8 cellular contexts compared by ENCODE assay signal in the genomic region with DNA sequence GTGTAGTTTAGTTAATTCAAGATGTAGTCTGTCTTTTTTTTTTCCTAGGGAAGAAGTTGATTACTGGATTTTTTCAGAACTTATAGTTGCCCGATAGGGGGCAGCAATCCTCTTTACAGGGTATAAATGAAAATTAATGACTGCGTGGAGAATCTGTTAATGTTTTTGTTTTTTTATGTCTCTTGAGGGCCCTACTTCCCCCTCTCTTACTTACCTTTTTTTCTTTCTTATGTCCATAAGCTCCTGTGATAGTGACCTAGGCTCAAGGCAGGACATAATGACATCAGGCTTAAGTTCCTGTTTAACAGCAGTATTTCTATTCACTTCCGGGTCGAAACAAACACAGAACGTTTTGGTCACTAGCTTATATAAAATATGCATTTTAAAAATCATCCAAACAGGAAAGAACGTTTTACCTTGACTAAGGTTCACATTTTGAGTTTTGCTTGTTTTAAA. TPM values are rescaled to one million over a fixed set of nuclear protein-coding genes. Genes with fewer than 3 reads are reported as not detected.
DNase-seq lines count a peak whose midpoint lies in the region; ATAC-seq and TF ChIP-seq lines count a peak whose summit lies in the region.

No MANE protein-coding gene starts in this region.

- POLR2A ChIA-PET in AG04450 (lab: Yijun Ruan, JAX) = no interaction called here

- peak overlapping the region; percentile 74 for H3K27ac Mint-ChIP-seq in activated naive CD4-positive, alpha-beta T cell treated with anti-CD3 and anti-CD28 coated beads for 36 hours

- in situ Hi-C loops in gastrocnemius medialis (cut with MboI; ENCODE audit: low sequenced_read_pairs in 4 of 4) = loop anchor here in 1 of 4 donors (25.0 kb wide), 1 partner anchor 873 kb away; no protein-coding TSS in a partner anchor

- H3K27ac ChIP-seq in AG04450 (ENCODE audit: low read depth, low read length) (no peak overlapping the region), heart right ventricle (peak overlapping the region in 4 of 10 donors; percentile 14 to 65 (median 32)), gastrocnemius medialis (peak overlapping the region in 1 of 4 donors; percentile 27)

- H3K4me1 ChIP-seq in heart right ventricle (peaks cover 0 to 28% (median 11%) of the 10 kb centered on the region in 9 donors), gastrocnemius medialis (peaks cover 11 to 16% of the 10 kb centered on the region in 2 donors)

- WGBS in heart right ventricle, 2 donors = 26 to 34% methylated on average over 6 of the region's 6 CpGs

- H3K9me3 Mint-ChIP-seq in activated naive CD4-positive, alpha-beta T cell treated with anti-CD3 and anti-CD28 coated beads for 36 hours = no peaks in the 10 kb centered on the region

- intact Hi-C loops in activated naive CD4-positive, alpha-beta T cell treated with anti-CD3 and anti-CD28 coated beads for 36 hours (cut with micrococcal nuclease) = loop anchor here (1.0 to 10.0 kb wide), 5 partner anchors 271 to 880 kb away; no protein-coding TSS in a partner anchor
- intact Hi-C loops in heart right ventricle (cut with DNase I) = loop anchor here in 5 of 10 donors (5.0 kb wide), 2 partner anchors 493 to 498 kb away; no protein-coding TSS in a partner anchor
- intact Hi-C loops in gastrocnemius medialis (cut with DNase I; ENCODE audit: low total_unique reads) = loop anchor here (5.0 kb wide), 1 partner anchor 498 kb away; no protein-coding TSS in a partner anchor

- peak; percentile 24 for DNase-seq in AG04450 (ENCODE audit: low read depth, low spot score)
- peak; percentile 26 for DNase-seq in GF-D8 (lab: John Stamatoyannopoulos, UW)
- DNase-seq in NCI-H345 (lab: John Stamatoyannopoulos, UW) = peak; percentile 14
- peak; percentile 64 for DNase-seq in activated naive CD4-positive, alpha-beta T cell treated with anti-CD3 and anti-CD28 coated beads for 36 hours
- DNase-seq in heart right ventricle = peak in 1 of 2 donors; percentile 40
- no peak for DNase-seq in gastrocnemius medialis

- H3K27me3 Mint-ChIP-seq in activated naive CD4-positive, alpha-beta T cell treated with anti-CD3 and anti-CD28 coated beads for 36 hours (ENCODE audit: low read depth) = no peaks in the 10 kb centered on the region

- no peaks in the 10 kb centered on the region for H3K27me3 ChIP-seq in AG04450 (ENCODE audit: control insufficient read depth, insufficient read depth, low read length)
- H3K27me3 ChIP-seq in heart right ventricle = no peaks in the 10 kb centered on the region
- H3K27me3 ChIP-seq in gastrocnemius medialis = no peaks in the 10 kb centered on the region

- H3K4me1 Mint-ChIP-seq in activated naive CD4-positive, alpha-beta T cell treated with anti-CD3 and anti-CD28 coated beads for 36 hours (ENCODE audit: low read depth) = peaks cover 10% of the 10 kb centered on the region

- peak overlapping the region; percentile 30 for H3K4me3 Mint-ChIP-seq in activated naive CD4-positive, alpha-beta T cell treated with anti-CD3 and anti-CD28 coated beads for 36 hours

- H3K36me3 ChIP-seq in heart right ventricle = peaks cover 0 to 79% (median 39%) of the 10 kb centered on the region in 9 donors
- H3K36me3 ChIP-seq in gastrocnemius medialis = peaks cover 0 to 45% of the 10 kb centered on the region in 2 donors

- ATAC-seq in heart right ventricle = peak in 7 of 8 donors; percentile 23 to 53 (median 33)
- no peak for ATAC-seq in gastrocnemius medialis
- ATAC-seq in HG02852 (IDR thresholded peaks at IDR 0.05; ENCODE audit: unreplicated experiment) = no peak
- no peak for ATAC-seq in HG03175 (IDR thresholded peaks at IDR 0.05; ENCODE audit: unreplicated experiment)

- H3K9me3 ChIP-seq in AG04450 (ENCODE audit: control insufficient read depth, insufficient read depth, low read length) (no peaks in the 10 kb centered on the region), heart right ventricle (no peaks in the 10 kb centered on the region), gastrocnemius medialis (no peaks in the 10 kb centered on the region)

- H3K36me3 Mint-ChIP-seq in activated naive CD4-positive, alpha-beta T cell treated with anti-CD3 and anti-CD28 coated beads for 36 hours (ENCODE audit: low read depth) = peaks cover 36% of the 10 kb centered on the region

- no peak for TF ChIP-seq POLR2A in gastrocnemius medialis (IDR thresholded peaks at IDR 0.05)

- H3K4me3 ChIP-seq in AG04450 (ENCODE audit: low read depth, low read length) (no peak overlapping the region), heart right ventricle (peak overlapping the region in 4 of 10 donors; percentile 11 to 30 (median 20)), gastrocnemius medialis (peak overlapping the region in 3 of 4 donors; percentile 9 to 29 (median 14))

- peak; percentile 75 for TF ChIP-seq CTCF in AG04450 (IDR thresholded peaks at IDR 0.05; ENCODE audit: low read depth, low read length)
- peak; percentile 34 to 80 (median 70) for TF ChIP-seq CTCF in heart right ventricle (IDR thresholded peaks at IDR 0.05)
- TF ChIP-seq CTCF in gastrocnemius medialis (IDR thresholded peaks at IDR 0.05 in 4 of 5, conservative IDR thresholded peaks at IDR 0.05 in 1 of 5) = peak in 4 of 5 experiments; percentile 21 to 61 (median 35)

- CTCF ChIA-PET in AG04450 (lab: Charles Lee) = interaction anchor here (0.6 to 4.6 kb wide), 51 partner anchors 9 to 946 kb away, joined by 3 to 93 read pairs (median 4); a partner anchor contains a TSS
- CTCF ChIA-PET in activated naive CD4-positive, alpha-beta T cell treated with anti-CD3 and anti-CD28 coated beads for 36 hours (lab: Charles Lee) = interaction anchor here (0.6 to 2.6 kb wide), 38 partner anchors 9 to 885 kb away, joined by 3 to 15 read pairs (median 4); a partner anchor contains a TSS

RNA-seq across cellular contexts. Expression of a gene that starts 18.8 kb away (rescaled TPM):
- polyA plus RNA-seq in AG04450 (2011; rRNA removed) = 124 and 138 TPM in 2 replicates
- 211 and 221 TPM in 2 replicates for polyA minus RNA-seq in AG04450 (2011; rRNA and poly(A)+ RNA removed)
- total RNA-seq in activated naive CD4-positive, alpha-beta T cell treated with anti-CD3 and anti-CD28 coated beads for 36 hours = 100 to 1,000 TPM; 108 to 117 TPM
- 10 to 100 TPM; 35.0 to 57.6 (median 47.3) TPM for total RNA-seq in heart right ventricle
- 10 to 100 TPM; 22.2 to 47.5 TPM for polyA plus RNA-seq in heart right ventricle
- total RNA-seq in gastrocnemius medialis = 10 to 100 TPM; 31.0 to 54.3 (median 37.9) TPM

RNA-seq across cellular contexts. Expression of a gene that starts 19.1 kb away (rescaled TPM):
- polyA plus RNA-seq in AG04450 (2011; rRNA removed) (110 and 121 TPM in 2 replicates), heart right ventricle (10 to 100 TPM in 1 of 2 donors, 1 to 10 TPM in 1; 9.7 to 22.9 TPM)
- 37.2 and 44.3 TPM in 2 replicates for polyA minus RNA-seq in AG04450 (2011; rRNA and poly(A)+ RNA removed)
- 100 to 1,000 TPM in 1 of 2 experiments, 10 to 100 TPM in 1; 97.1 to 100 TPM for total RNA-seq in activated naive CD4-positive, alpha-beta T cell treated with anti-CD3 and anti-CD28 coated beads for 36 hours
- total RNA-seq in heart right ventricle (10 to 100 TPM in 3 of 10 donors, 1 to 10 TPM in 7; 3.3 to 15.4 (median 7.0) TPM), gastrocnemius medialis (1 to 10 TPM; 5.1 to 8.2 (median 5.6) TPM)

Comparison
In these comparisons a context has a peak if more than half of its experiments do, and no peak if none do; other contexts are left out.
1. DNase-seq: peak in AG04450 (single experiment), GF-D8 (single experiment), NCI-H345 (single experiment) and activated naive CD4-positive, alpha-beta T cell treated with anti-CD3 and anti-CD28 coated beads for 36 hours (single experiment); none in gastrocnemius medialis (0 of 2).
2. ATAC-seq: peak in heart right ventricle (7 of 8); none in gastrocnemius medialis (0 of 2), HG02852 (single experiment) and HG03175 (single experiment).
3. RNA of a gene that starts 19.1 kb away (total RNA-seq): 97.1 to 100 TPM in activated naive CD4-positive, alpha-beta T cell treated with anti-CD3 and anti-CD28 coated beads for 36 hours; 3.3 to 15.4 TPM in heart right ventricle and 5.1 to 8.2 TPM in gastrocnemius medialis; every median in the first group is over 4 times any median in the second.
4. Peak in every context shown above with its lines, with median percentiles within 50 percentile points of each other: CTCF ChIP-seq.